ENCODE assay signal across 9 cellular contexts in the genomic region with DNA sequence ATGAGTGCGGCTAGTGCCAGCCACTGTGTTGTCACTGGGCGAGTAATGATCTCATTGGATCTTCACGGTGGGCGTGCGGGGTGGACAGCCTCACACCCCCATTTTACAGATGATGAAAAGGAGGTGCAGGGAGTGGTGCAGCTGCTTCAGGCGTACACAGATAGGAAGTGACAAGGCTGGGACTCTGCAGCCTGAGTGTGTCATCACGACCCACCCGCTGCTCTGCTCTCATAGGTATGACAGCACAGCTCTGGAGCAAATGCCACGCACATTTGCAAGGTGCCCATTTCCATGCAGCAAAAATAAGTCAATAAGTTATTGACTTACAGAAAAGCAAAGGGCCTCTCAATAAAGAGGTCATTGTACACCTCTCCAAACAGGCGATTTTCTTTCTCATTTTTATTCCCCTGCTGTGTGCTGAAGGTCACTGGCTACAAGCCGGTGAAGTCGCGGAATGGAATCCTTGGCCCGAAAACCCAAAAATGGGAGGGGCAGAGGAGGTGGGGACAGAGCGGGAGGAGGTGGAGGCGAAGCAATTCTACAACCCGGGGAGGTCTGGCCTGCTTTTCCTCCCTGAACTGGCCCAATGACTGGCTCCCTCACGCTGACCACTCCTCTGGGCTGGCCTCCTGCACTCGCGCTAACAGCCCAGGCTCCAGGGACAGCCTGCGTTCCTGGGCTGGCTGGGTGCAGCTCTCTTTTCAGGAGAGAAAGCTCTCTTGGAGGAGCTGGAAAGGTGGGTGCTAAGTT. TPM values are rescaled to one million over a fixed set of nuclear protein-coding genes. Genes with fewer than 3 reads are reported as not detected.
A peak's percentile ranks its signal among the peaks of the same experiment; 100 is the strongest.
DNase-seq lines count a peak whose midpoint lies in the region; TF ChIP-seq lines count a peak whose summit lies in the region.
"Had no signal": no experiment of that assay in that cellular context is flagged by ENCODE, and none has a peak within 500 bp of the region (broad histone marks: within the 10 kb centered on the region; RNA-seq: fewer than 3 reads in every experiment).

A gene with protein sequence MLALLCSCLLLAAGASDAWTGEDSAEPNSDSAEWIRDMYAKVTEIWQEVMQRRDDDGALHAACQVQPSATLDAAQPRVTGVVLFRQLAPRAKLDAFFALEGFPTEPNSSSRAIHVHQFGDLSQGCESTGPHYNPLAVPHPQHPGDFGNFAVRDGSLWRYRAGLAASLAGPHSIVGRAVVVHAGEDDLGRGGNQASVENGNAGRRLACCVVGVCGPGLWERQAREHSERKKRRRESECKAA (plus strand): TSS at position 658 of the 750 bp plus-strand sequence. CDS start 3,949 bp downstream, outside the sequence.

- TF ChIP-seq CTCF in AG09319 (IDR thresholded peaks at IDR 0.05; ENCODE audit: low read depth, low read length), result no peak
- TF ChIP-seq CTCF in Peyer's patch (IDR thresholded peaks at IDR 0.05), result no peak
- no peak for TF ChIP-seq CTCF in foreskin fibroblast (IDR thresholded peaks at IDR 0.05; ENCODE audit: low read depth, low read length)
- no peak for TF ChIP-seq CTCF in neural progenitor cell (IDR thresholded peaks at IDR 0.05)

- H4K20me1 ChIP-seq in neural progenitor cell (ENCODE audit: low read depth), result no peaks in the 10 kb centered on the region

- no peaks in the 10 kb centered on the region for H3K9me3 ChIP-seq in Peyer's patch
- H3K9me3 ChIP-seq in neural progenitor cell (ENCODE audit: low read depth), result no peaks in the 10 kb centered on the region

- H3K27me3 Mint-ChIP-seq in neural progenitor cell (ENCODE audit: insufficient read depth, low read depth), result peaks cover 8% of the 10 kb centered on the region
- peaks cover 14% of the 10 kb centered on the region for H3K27me3 Mint-ChIP-seq in activated CD4-positive, alpha-beta T cell treated with anti-CD3 and anti-CD28 coated beads, Interleukin-2, amount 10 ng/mL, durations not matched to agents 7 days and 5 days

- H3K4me1 ChIP-seq in Peyer's patch (peaks cover 0 to 12% (median 0%) of the 10 kb centered on the region in 4 donors), neural progenitor cell (peaks cover 8% of the 10 kb centered on the region)

- CTCF ChIA-PET in activated CD4-positive, alpha-beta T cell treated with anti-CD3 and anti-CD28 coated beads, Interleukin-2, amount 10 ng/mL, durations not matched to agents 7 days and 5 days (lab: Charles Lee), result no interaction called here

- H3K4me1 Mint-ChIP-seq in neural progenitor cell, result peaks cover 19% of the 10 kb centered on the region
- no peaks in the 10 kb centered on the region for H3K4me1 Mint-ChIP-seq in activated CD4-positive, alpha-beta T cell treated with anti-CD3 and anti-CD28 coated beads, Interleukin-2, amount 10 ng/mL, durations not matched to agents 7 days and 5 days

- peak; percentile 83 for DNase-seq in AG09319 (ENCODE audit: extremely low read depth, low read depth)
- DNase-seq in Peyer's patch, result peak; percentile 18 to 65 (median 57)
- DNase-seq in foreskin fibroblast, result peak; percentile 84 to 89
- DNase-seq in neural progenitor cell (ENCODE audit: low spot score), result peak; percentile 82
- DNase-seq in activated CD8-positive, alpha-beta memory T cell treated with anti-CD3 and anti-CD28 coated beads, Interleukin-2, amount 50 U/mL, for 48 hours, result no peak
- DNase-seq in activated CD4-positive, alpha-beta T cell treated with anti-CD3 and anti-CD28 coated beads, Interleukin-2, amount 10 ng/mL, durations not matched to agents 7 days and 5 days, result no peak
- no peak for DNase-seq in NK-92 (lab: John Stamatoyannopoulos, UW; ENCODE audit: unreplicated experiment)
- no peak for DNase-seq in activated CD4-positive, alpha-beta T cell treated with anti-CD3 and anti-CD28 coated beads for 1 hour

- POLR2A ChIA-PET in activated CD4-positive, alpha-beta T cell treated with anti-CD3 and anti-CD28 coated beads, Interleukin-2, amount 10 ng/mL, durations not matched to agents 7 days and 5 days (lab: Charles Lee), result no interaction called here

- peaks cover 2% of the 10 kb centered on the region for H3K36me3 Mint-ChIP-seq in neural progenitor cell
- H3K36me3 Mint-ChIP-seq in activated CD4-positive, alpha-beta T cell treated with anti-CD3 and anti-CD28 coated beads, Interleukin-2, amount 10 ng/mL, durations not matched to agents 7 days and 5 days (ENCODE audit: low read depth), result no peaks in the 10 kb centered on the region

- no peaks in the 10 kb centered on the region for H3K27me3 ChIP-seq in Peyer's patch
- peaks cover 56% of the 10 kb centered on the region for H3K27me3 ChIP-seq in neural progenitor cell

- H3F3A ChIP-seq in neural progenitor cell (ENCODE audit: low read depth), result no peaks in the 10 kb centered on the region

- H3K79me2 ChIP-seq in neural progenitor cell (ENCODE audit: low read depth), result no peaks in the 10 kb centered on the region

- H3K4me3 Mint-ChIP-seq in neural progenitor cell, result peak within 1 kb of the TSS; percentile 8
- H3K4me3 Mint-ChIP-seq in activated CD4-positive, alpha-beta T cell treated with anti-CD3 and anti-CD28 coated beads, Interleukin-2, amount 10 ng/mL, durations not matched to agents 7 days and 5 days, result no peak within 1 kb of the TSS
- H3K4me3 Mint-ChIP-seq: T-helper 1 cell treated with Interleukin-12 subunit alpha and Interleukin-12 subunit beta and Interleukin-4 antibody, amounts not matched to agents 30 μg/mL and 1 μg/mL, for 36 hours had no signal

- H3K9me3 Mint-ChIP-seq in neural progenitor cell, result peaks cover 4% of the 10 kb centered on the region
- no peaks in the 10 kb centered on the region for H3K9me3 Mint-ChIP-seq in activated CD4-positive, alpha-beta T cell treated with anti-CD3 and anti-CD28 coated beads, Interleukin-2, amount 10 ng/mL, durations not matched to agents 7 days and 5 days
- H3K9me3 Mint-ChIP-seq: T-helper 1 cell treated with Interleukin-12 subunit alpha and Interleukin-12 subunit beta and Interleukin-4 antibody, amounts not matched to agents 30 μg/mL and 1 μg/mL, for 36 hours had no signal

- H3K36me3 ChIP-seq in Peyer's patch (no peaks in the 10 kb centered on the region), neural progenitor cell (no peaks in the 10 kb centered on the region)

- H3K27ac Mint-ChIP-seq in neural progenitor cell, result peak within 1 kb of the TSS; percentile 91
- H3K27ac Mint-ChIP-seq in activated CD4-positive, alpha-beta T cell treated with anti-CD3 and anti-CD28 coated beads, Interleukin-2, amount 10 ng/mL, durations not matched to agents 7 days and 5 days, result no peak within 1 kb of the TSS
- H3K27ac Mint-ChIP-seq: T-helper 1 cell treated with Interleukin-12 subunit alpha and Interleukin-12 subunit beta and Interleukin-4 antibody, amounts not matched to agents 30 μg/mL and 1 μg/mL, for 36 hours had no signal

- peak within 1 kb of the TSS; percentile 88 for H2AFZ ChIP-seq in neural progenitor cell (replicated peaks)

- H3K27ac ChIP-seq in Peyer's patch (peak within 1 kb of the TSS; percentile 50 to 85 (median 55)), neural progenitor cell (no peak within 1 kb of the TSS)

- no peak for TF ChIP-seq POLR2A in Peyer's patch (IDR thresholded peaks at IDR 0.05)

- H3K9ac ChIP-seq in neural progenitor cell, result no peak within 1 kb of the TSS

- peak within 1 kb of the TSS in 2 of 4 donors; percentile 13 to 35 for H3K4me3 ChIP-seq in Peyer's patch
- peak within 1 kb of the TSS; percentile 38 to 66 for H3K4me3 ChIP-seq in foreskin fibroblast (ENCODE audit: low read depth in 1 of 2, low read length in 2 of 2)
- H3K4me3 ChIP-seq in neural progenitor cell, result peak within 1 kb of the TSS; percentile 37

- H3K4me2 ChIP-seq in neural progenitor cell, result peak within 1 kb of the TSS; percentile 75

RNA-seq across cellular contexts. Expression of the gene that starts here (rescaled TPM):
- total RNA-seq in Peyer's patch (10 to 100 TPM in 3 of 4 donors, 1 to 10 TPM in 1; 3.7 to 24.3 (median 18.7) TPM), neural progenitor cell (ENCODE audit: low replicate concordance) (0.11 and 1.6 TPM in 2 replicates)
- not detected for total RNA-seq in activated CD4-positive, alpha-beta T cell treated with anti-CD3 and anti-CD28 coated beads, Interleukin-2, amount 10 ng/mL, durations not matched to agents 7 days and 5 days

Comparison
In these comparisons a context has a peak if more than half of its experiments do, and no peak if none do; other contexts are left out.
1. DNase-seq: peak in AG09319 (single experiment), Peyer's patch (3 of 3), foreskin fibroblast (2 of 2) and neural progenitor cell (single experiment); none in activated CD8-positive, alpha-beta memory T cell treated with anti-CD3 and anti-CD28 coated beads, Interleukin-2, amount 50 U/mL, for 48 hours (single experiment), activated CD4-positive, alpha-beta T cell treated with anti-CD3 and anti-CD28 coated beads, Interleukin-2, amount 10 ng/mL, durations not matched to agents 7 days and 5 days (single experiment), NK-92 (single experiment) and activated CD4-positive, alpha-beta T cell treated with anti-CD3 and anti-CD28 coated beads for 1 hour (single experiment).